Comparison of ENCODE assay signal across 8 cellular contexts in genomic region chr19:39479916-39480315, GRCh38. TPM values are rescaled to one million over a fixed set of nuclear protein-coding genes. Genes with fewer than 3 reads are reported as not detected.
DNase-seq lines count a peak whose midpoint lies in the region; ATAC-seq and TF ChIP-seq lines count a peak whose summit lies in the region.

No MANE protein-coding gene starts in this region.

- intact Hi-C loops in Caco-2 (cut with micrococcal nuclease; ENCODE audit: unreplicated experiment) = loop anchor here (2.0 kb wide), 1 partner anchor 35 kb away; the partner anchor contains the start of gene SUPT5H

- no peak for TF ChIP-seq CTCF in Caco-2 (IDR thresholded peaks at IDR 0.05; ENCODE audit: insufficient read depth in 1 of 2, low read depth in 1 of 2, low read length in 1 of 2, severe bottlenecking in 1 of 2, unreplicated experiment in 1 of 2)
- no peak for TF ChIP-seq CTCF in neural crest cell (conservative IDR thresholded peaks at IDR 0.05)

- ATAC-seq in GM21381 (IDR thresholded peaks at IDR 0.05; ENCODE audit: unreplicated experiment) (no peak), GM21423 (IDR thresholded peaks at IDR 0.05; ENCODE audit: unreplicated experiment) (no peak), GM21526 (IDR thresholded peaks at IDR 0.05; ENCODE audit: low FRiP score, unreplicated experiment) (no peak)

- H3K36me3 Mint-ChIP-seq in Caco-2 (ENCODE audit: insufficient read depth, unreplicated experiment) = peaks cover 76% of the 10 kb centered on the region
- H3K36me3 Mint-ChIP-seq in neural crest cell (ENCODE audit: low read depth) = peaks cover 5% of the 10 kb centered on the region

- H3K4me3 Mint-ChIP-seq in Caco-2 (ENCODE audit: unreplicated experiment) (peak overlapping the region; percentile 92), neural crest cell (peak overlapping the region; percentile 93)

- no peaks in the 10 kb centered on the region for H3K9me3 Mint-ChIP-seq in Caco-2 (ENCODE audit: unreplicated experiment)
- no peaks in the 10 kb centered on the region for H3K9me3 Mint-ChIP-seq in neural crest cell

- CTCF ChIA-PET in Caco-2 (lab: Charles Lee) = interaction anchor here (0.9 kb wide), 1 partner anchor 18 kb away, joined by 3 read pairs; no protein-coding TSS in a partner anchor

- DNase-seq in Caco-2 (no peak), NCI-H524 treated with DMSO at 0.1 percent for 48 hours (lab: John Stamatoyannopoulos, UW) (peak; percentile 63), neural crest cell (ENCODE audit: low read depth, low spot score) (no peak), NOMO-1 treated with DMSO at 0.1 percent for 48 hours (lab: John Stamatoyannopoulos, UW; ENCODE audit: unreplicated experiment) (no peak)

- H3K36me3 ChIP-seq in Caco-2 (ENCODE audit: control insufficient read depth, insufficient read depth, low read length) = peaks cover 8% of the 10 kb centered on the region

- H3K27me3 ChIP-seq in Caco-2 (replicated peaks; ENCODE audit: control insufficient read depth, insufficient read depth, low read length) = no peaks in the 10 kb centered on the region

- H3K4me3 ChIP-seq in Caco-2 (ENCODE audit: low read depth, low read length) = peak overlapping the region; percentile 94

- H3K27ac Mint-ChIP-seq in Caco-2 (ENCODE audit: unreplicated experiment) = peak overlapping the region; percentile 81
- H3K27ac Mint-ChIP-seq in neural crest cell (ENCODE audit: unreplicated experiment) = peak overlapping the region; percentile 94

- H3K4me1 Mint-ChIP-seq in Caco-2 (ENCODE audit: low read depth, unreplicated experiment) = peaks cover 17% of the 10 kb centered on the region
- H3K4me1 Mint-ChIP-seq in neural crest cell = peaks cover 23% of the 10 kb centered on the region

- no peaks in the 10 kb centered on the region for H3K9me3 ChIP-seq in Caco-2

- 0 out of 2 replicates have a peak, but pooled peaks cover 5% of the 10 kb centered on the region for H3K4me1 ChIP-seq in Caco-2

- peak overlapping the region; percentile 75 for H3K27ac ChIP-seq in cingulate gyrus (ENCODE audit: low read depth, low read length)

- H3K27me3 Mint-ChIP-seq in Caco-2 (ENCODE audit: insufficient read depth, unreplicated experiment) = no peaks in the 10 kb centered on the region
- H3K27me3 Mint-ChIP-seq in neural crest cell (ENCODE audit: low read depth) = no peaks in the 10 kb centered on the region

- POLR2A ChIA-PET in Caco-2 (lab: Charles Lee) = interaction anchor here (0.6 to 1.2 kb wide), 4 partner anchors 11 to 76 kb away, joined by 3 to 41 read pairs (median 4); partner anchors contain the start of gene RPS16

- BruUV-seq in Caco-2 (replicated peaks; lab: Mats Ljungman, UMichigan) = TSS peak; percentile 64

RNA-seq across cellular contexts. Expression of gene TIMM50, which starts 0.7 kb away (rescaled TPM):
- 152 and 162 TPM in 2 replicates for total RNA-seq in Caco-2 (2022)
- 118 and 121 TPM in 2 replicates for total RNA-seq in neural crest cell

RNA-seq across cellular contexts. Expression of gene DLL3, which starts 18.8 kb away (rescaled TPM):
- 1.7 and 2.7 TPM in 2 replicates for total RNA-seq in Caco-2 (2022)
- total RNA-seq in neural crest cell = 17.9 and 22.3 TPM in 2 replicates

RNA-seq across cellular contexts. Expression of gene SUPT5H, which starts 34.5 kb away (rescaled TPM):
- total RNA-seq in Caco-2 (2022) (171 and 188 TPM in 2 replicates), neural crest cell (129 and 140 TPM in 2 replicates)

RNA-seq across cellular contexts. Expression of gene SELENOV, which starts 35.0 kb away (rescaled TPM):
- 0.46 and 1.6 TPM in 2 replicates for total RNA-seq in Caco-2 (2022)
- not detected in 2 replicates for total RNA-seq in neural crest cell

RNA-seq across cellular contexts. Expression of gene RPS16, which starts 44.2 kb away (rescaled TPM):
- total RNA-seq in Caco-2 (2022) (2,801 and 3,019 TPM in 2 replicates), neural crest cell (2,020 and 2,116 TPM in 2 replicates)
